ENCODE assay signal across 29 cellular contexts in the genomic region with DNA sequence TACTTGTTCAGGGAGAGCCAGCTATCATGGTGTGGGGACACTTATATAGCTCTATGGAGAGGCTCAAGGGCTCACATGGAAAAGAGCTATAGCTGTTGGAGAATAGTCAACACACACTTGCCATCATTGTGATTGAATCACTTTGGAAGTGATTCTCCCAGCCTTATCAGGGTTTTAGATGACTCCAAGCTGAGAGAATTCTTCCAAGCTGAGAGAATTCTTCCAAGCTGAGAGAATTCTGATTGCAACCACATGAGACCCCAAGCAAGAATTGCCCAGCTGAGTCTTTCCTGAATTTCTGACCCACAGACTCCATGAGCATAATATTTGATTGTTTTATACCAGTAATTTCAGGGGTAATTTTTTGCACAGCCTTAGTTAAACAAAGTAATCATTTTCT.
"Had no signal": no experiment of that assay in that cellular context is flagged by ENCODE, and none has a peak within 500 bp of the region (broad histone marks: within the 10 kb centered on the region; RNA-seq: fewer than 3 reads in every experiment).

No MANE protein-coding gene starts in this region.

- FAIRE-seq: endometrium, islet of Langerhans had no signal

- H3K9ac ChIP-seq: neural progenitor cell had no signal

- DNase-seq: colonic mucosa; effector memory CD4-positive, alpha-beta T cell; erythroblast; esophagus squamous epithelium; foreskin fibroblast; gastrocnemius medialis; head of caudate nucleus; left cardiac atrium; left lung; mesenchymal stem cell; midbrain; naive thymus-derived CD4-positive, alpha-beta T cell; nucleus accumbens; stimulated activated CD4-positive, alpha-beta T cell treated with anti-CD3 and anti-CD28 coated beads, Interleukin-12 subunit alpha, Interleukin-12 subunit beta, amount 100 ng/mL, for 4 hours; stimulated activated CD4-positive, alpha-beta T cell treated with anti-CD3 and anti-CD28 coated beads, Interleukin-1b, Interleukin-23, amount 100 ng/mL, for 48 hours; stimulated activated CD4-positive, alpha-beta T cell treated with anti-CD3 and anti-CD28 coated beads, Interleukin-4, amount 100 ng/mL, for 1 hour; stimulated activated naive CD4-positive, alpha-beta T cell treated with Interleukin-2 at 50 U/mL for 16 hours; stomach; thyroid gland; trophoblast cell had no signal

- H3K4me3 ChIP-seq: colonic mucosa, esophagus squamous epithelium, gastrocnemius medialis, left lung, neural progenitor cell, prostate gland, right atrium auricular region, smooth muscle cell, stomach, thyroid gland had no signal

- H3K36me3 Mint-ChIP-seq: neural progenitor cell; stimulated activated effector memory CD8-positive, alpha-beta T cell treated with anti-CD3 and anti-CD28 coated beads, Interleukin-12 subunit alpha, Interleukin-12 subunit beta, amount 100 ng/mL, for 72 hours had no signal

- H2AFZ ChIP-seq: neural progenitor cell had no signal

- H3K27me3 ChIP-seq: colonic mucosa, esophagus squamous epithelium, gastrocnemius medialis, left lung, neural progenitor cell, right atrium auricular region, stomach, thyroid gland had no signal

- H3K36me3 ChIP-seq: colonic mucosa, esophagus squamous epithelium, gastrocnemius medialis, left lung, neural progenitor cell, prostate gland, right atrium auricular region, stomach, thyroid gland had no signal

- H3K9me3 ChIP-seq: colonic mucosa, esophagus squamous epithelium, gastrocnemius medialis, left lung, prostate gland, right atrium auricular region, stomach, thyroid gland had no signal

- H3K4me2 ChIP-seq: neural progenitor cell, smooth muscle cell had no signal

- H3K27me3 Mint-ChIP-seq: dendritic cell treated with granulocyte-macrophage colony-stimulating factor and Interleukin-4, amounts not matched to agents 40 ng/mL and 50 ng/mL, for 4 days; naive thymus-derived CD4-positive, alpha-beta T cell had no signal

- H3K4me3 Mint-ChIP-seq: dendritic cell treated with granulocyte-macrophage colony-stimulating factor and Interleukin-4, amounts not matched to agents 40 ng/mL and 50 ng/mL, for 4 days; naive thymus-derived CD4-positive, alpha-beta T cell; nephron; neural progenitor cell; stimulated activated effector memory CD8-positive, alpha-beta T cell treated with anti-CD3 and anti-CD28 coated beads, Interleukin-12 subunit alpha, Interleukin-12 subunit beta, amount 100 ng/mL, for 72 hours had no signal

- H3K9me3 Mint-ChIP-seq: nephron, neural progenitor cell had no signal

- H3K27ac ChIP-seq: colonic mucosa, esophagus squamous epithelium, gastrocnemius medialis, left lung, neural progenitor cell, prostate gland, right atrium auricular region, stomach, thyroid gland had no signal

- H3K4me1 ChIP-seq: colonic mucosa, esophagus squamous epithelium, gastrocnemius medialis, left lung, neural progenitor cell, prostate gland, right atrium auricular region, stomach, thyroid gland had no signal

- H3K27ac Mint-ChIP-seq: dendritic cell treated with granulocyte-macrophage colony-stimulating factor and Interleukin-4, amounts not matched to agents 40 ng/mL and 50 ng/mL, for 4 days; naive thymus-derived CD4-positive, alpha-beta T cell; nephron; neural progenitor cell; stimulated activated effector memory CD8-positive, alpha-beta T cell treated with anti-CD3 and anti-CD28 coated beads, Interleukin-12 subunit alpha, Interleukin-12 subunit beta, amount 100 ng/mL, for 72 hours had no signal

- H3K4me1 Mint-ChIP-seq: naive thymus-derived CD4-positive, alpha-beta T cell; nephron; neural progenitor cell; stimulated activated effector memory CD8-positive, alpha-beta T cell treated with anti-CD3 and anti-CD28 coated beads, Interleukin-12 subunit alpha, Interleukin-12 subunit beta, amount 100 ng/mL, for 72 hours had no signal
